In genomic region chr19:20233105-20233504, GRCh38 we compare ENCODE assay signal across 23 cellular contexts.
DNase-seq lines count a peak whose midpoint lies in the region; ATAC-seq, FAIRE-seq and TF ChIP-seq lines count a peak whose summit lies in the region.
"Had no signal": no experiment of that assay in that cellular context is flagged by ENCODE, and none has a peak within 500 bp of the region (broad histone marks: within the 10 kb centered on the region; RNA-seq: fewer than 3 reads in every experiment).

No MANE protein-coding gene starts in this region.

- POLR2A ChIA-PET in K562 (lab: Yijun Ruan, JAX) = no interaction called here

- H3K14ac ChIP-seq in H9 (ENCODE audit: insufficient read depth, low read length) = no peak overlapping the region

- H2BK120ac ChIP-seq in H9 (ENCODE audit: low read depth, low read length, poor library complexity, severe bottlenecking) = no peak overlapping the region

- TF ChIP-seq POLR2A in K562 (conservative IDR thresholded peaks at IDR 0.05) = no peak

- H2AFZ ChIP-seq in H9 (ENCODE audit: low read length) (no peak overlapping the region), K562 (ENCODE audit: low read depth, low read length) (no peak overlapping the region), osteoblast (ENCODE audit: low read length) (no peak overlapping the region)
- H2AFZ ChIP-seq: GM23248 had no signal

- peaks cover 4% of the 10 kb centered on the region for H3K23me2 ChIP-seq in H9 (ENCODE audit: insufficient read length, low read depth, low read length, poor library complexity, severe bottlenecking)

- H3K36me3 ChIP-seq in K562 (ENCODE audit: control insufficient read depth, insufficient read depth, low read length) = no peaks in the 10 kb centered on the region
- H3K36me3 ChIP-seq in left lung = peaks cover 0 to 5% of the 10 kb centered on the region in 2 donors
- H3K36me3 ChIP-seq in osteoblast (ENCODE audit: insufficient read depth, low read length) = no peaks in the 10 kb centered on the region
- H3K36me3 ChIP-seq: Peyer's patch had no signal

- H3K4me1 ChIP-seq in H9 (ENCODE audit: insufficient read depth, low read length) (peaks cover 6% of the 10 kb centered on the region; the same call in 1 of the 2 replicates), K562 (replicated peaks in 1 of 2; ENCODE audit: control insufficient read depth in 2 of 2, insufficient read depth in 2 of 2, low read length in 2 of 2) (no peaks in the 10 kb centered on the region), left lung (no peaks in the 10 kb centered on the region), osteoblast (ENCODE audit: insufficient read depth, low read length) (no peaks in the 10 kb centered on the region)
- H3K4me1 ChIP-seq: A549 had no signal

- no CpG with 5 or more reads among the region's 3 CpGs for WGBS in H9 (ENCODE audit: extremely low coverage, insufficient read length, low lambda C conversion rate)
- 0% methylated on average over 3 of the region's 3 CpGs for WGBS in K562 (ENCODE audit: insufficient coverage, low coverage, missing lambda C conversion rate)

- BruUV-seq in K562 (replicated peaks; lab: Mats Ljungman, UMichigan) = no TSS peak

- no peak overlapping the region for H3K4me2 ChIP-seq in H9 (ENCODE audit: insufficient read depth, insufficient read length, low read length)
- no peak overlapping the region for H3K4me2 ChIP-seq in K562 (ENCODE audit: insufficient read depth, low read length)
- H3K4me2 ChIP-seq in osteoblast (ENCODE audit: insufficient read depth, low read length) = no peak overlapping the region
- H3K4me2 ChIP-seq: A549 had no signal

- H3K9ac ChIP-seq in H9 (ENCODE audit: extremely low read depth, insufficient read length, low read length) = no peak overlapping the region
- no peak overlapping the region for H3K9ac ChIP-seq in K562 (ENCODE audit: insufficient read depth in 1 of 2, low read depth in 2 of 2, low read length in 2 of 2)
- H3K9ac ChIP-seq: GM23248 had no signal

- H3K27me3 ChIP-seq in H9 (ENCODE audit: insufficient read depth, low read length) (no peaks in the 10 kb centered on the region), K562 (ENCODE audit: control insufficient read depth in 2 of 2, insufficient read depth in 2 of 2, low read length in 2 of 2) (no peaks in the 10 kb centered on the region), left lung (no peaks in the 10 kb centered on the region), osteoblast (ENCODE audit: insufficient read depth, low read length) (no peaks in the 10 kb centered on the region)
- H3K27me3 ChIP-seq: Peyer's patch had no signal

- ATAC-seq in K562 (peak; percentile 37; the same call in 2 of the 3 replicates), left lung (peak; percentile 31)
- ATAC-seq: A549 had no signal

- no peak overlapping the region for H2BK5ac ChIP-seq in H9 (ENCODE audit: insufficient read length, low read length)

- no peak overlapping the region for H3K27ac ChIP-seq in H9 (ENCODE audit: insufficient read length, low read depth, low read length)
- no peak overlapping the region; the same call in 2 of the 3 replicates for H3K27ac ChIP-seq in K562 (ENCODE audit: extremely low read depth, low read depth, low read length)
- H3K27ac ChIP-seq in left lung = no peak overlapping the region
- H3K27ac ChIP-seq in osteoblast (ENCODE audit: low read depth, low read length) = no peak overlapping the region
- H3K27ac ChIP-seq: A549, GM23248, Peyer's patch had no signal

- H3K79me2 ChIP-seq in H9 (ENCODE audit: insufficient read depth, low read length) (peaks cover 50% of the 10 kb centered on the region; the same call in 1 of the 2 replicates), K562 (ENCODE audit: control insufficient read depth, insufficient read depth, low read length) (no peaks in the 10 kb centered on the region), osteoblast (ENCODE audit: insufficient read depth, low read length) (no peaks in the 10 kb centered on the region)

- H3K9me3 ChIP-seq in H9 (ENCODE audit: control insufficient read depth, low read depth, low read length) (no peaks in the 10 kb centered on the region), K562 (replicated peaks; ENCODE audit: control insufficient read depth, insufficient read depth, low read depth, low read length) (no peaks in the 10 kb centered on the region), left lung (peaks cover 0 to 53% of the 10 kb centered on the region in 2 donors), osteoblast (ENCODE audit: low read depth, low read length) (no peaks in the 10 kb centered on the region)
- H3K9me3 ChIP-seq: A549, Peyer's patch had no signal

- in situ Hi-C loops in K562 (cut with MboI) = no loop called here

- H3K9me1 ChIP-seq in K562 (ENCODE audit: control insufficient read depth, insufficient read depth, low read length) = no peaks in the 10 kb centered on the region

- no peak overlapping the region for H3K18ac ChIP-seq in H9 (ENCODE audit: insufficient read length, low read depth, low read length)

- H3K36me3 Mint-ChIP-seq in H9 (ENCODE audit: insufficient read depth in 1 of 3, low read depth in 3 of 3) (peaks cover 66 to 77% (median 70%) of the 10 kb centered on the region in 3 experiments), progenitor cell of endocrine pancreas (ENCODE audit: insufficient read depth) (peaks cover 52% of the 10 kb centered on the region), osteocyte (ENCODE audit: unreplicated experiment) (peaks cover 11% of the 10 kb centered on the region)

- TF ChIP-seq RAD21 in K562 (CRISPR knock-in tag; conservative IDR thresholded peaks at IDR 0.05 in 1 of 2, IDR thresholded peaks at IDR 0.05 in 1 of 2) = no peak

- H3K79me1 ChIP-seq in H9 (ENCODE audit: insufficient read depth, low read depth, low read length, poor library complexity, severe bottlenecking) = peaks cover 5% of the 10 kb centered on the region

- peaks cover 22 to 23% of the 10 kb centered on the region in 2 experiments for H3K4me1 Mint-ChIP-seq in H9
- H3K4me1 Mint-ChIP-seq in progenitor cell of endocrine pancreas (ENCODE audit: low read depth) = peaks cover 24% of the 10 kb centered on the region
- peaks cover 2% of the 10 kb centered on the region for H3K4me1 Mint-ChIP-seq in osteocyte (ENCODE audit: unreplicated experiment)

- no peak overlapping the region for H2BK12ac ChIP-seq in H9 (ENCODE audit: insufficient read length, low read depth, low read length)

- 0 out of 2 replicates have a peak, but pooled peaks have one; percentile 9 for TF ChIP-seq EP300 in K562 (IDR thresholded peaks at IDR 0.05; ENCODE audit: low read length)

- H4K91ac ChIP-seq in H9 (ENCODE audit: insufficient read length, low read depth, low read length) = no peak overlapping the region

- H3K27ac Mint-ChIP-seq in H9 (peak overlapping the region in 2 of 3 experiments; percentile 41 to 92; a peak in 5 of 7 replicates), progenitor cell of endocrine pancreas (peak overlapping the region; percentile 73), osteocyte (ENCODE audit: unreplicated experiment) (no peak overlapping the region)
- H3K27ac Mint-ChIP-seq: B cell; CD4-positive, CD25-positive, alpha-beta regulatory T cell had no signal

- no peak overlapping the region for H2AK5ac ChIP-seq in H9 (ENCODE audit: insufficient read length, low read length)

- H4K5ac ChIP-seq in H9 (ENCODE audit: insufficient read length, low read depth, low read length) = no peak overlapping the region

- H3K4ac ChIP-seq in H9 (ENCODE audit: low read depth, low read length) = no peak overlapping the region

- DNase-seq in H9 (no peak), K562 (ENCODE audit: extremely low read depth in 1 of 4, low spot score in 3 of 4) (peak in 1 of 4 experiments; percentile 44), left lung (no peak), progenitor cell of endocrine pancreas (ENCODE audit: low spot score, unreplicated experiment) (no peak), NOMO-1 treated with DMSO at 0.1 percent for 48 hours (lab: John Stamatoyannopoulos, UW; ENCODE audit: unreplicated experiment) (no peak), osteoblast (ENCODE audit: insufficient read length, low spot score, missing footprints) (no peak), foreskin fibroblast (no peak), osteocyte (ENCODE audit: extremely low spot score, unreplicated experiment) (no peak)
- DNase-seq: CD4-positive, CD25-positive, alpha-beta regulatory T cell; EL; GM23248; HCEC 1CT; IMR-90; MV-4-11; NCI-H1105 treated with DMSO at 0.1 percent for 48 hours; NCI-H2029 treated with DMSO at 0.1 percent for 48 hours; NCI-H2171; NCI-H345; NCI-H524; NCI-H774; Peyer's patch had no signal

- H3T11ph ChIP-seq in H9 (ENCODE audit: low read length) = no peak overlapping the region

- H2BK20ac ChIP-seq in H9 (ENCODE audit: low read depth, low read length, poor library complexity, severe bottlenecking) = no peak overlapping the region

- H4K20me1 ChIP-seq in H9 (ENCODE audit: control insufficient read depth, insufficient read depth, insufficient read length) (no peaks in the 10 kb centered on the region), K562 (replicated peaks; ENCODE audit: control insufficient read depth, insufficient read depth, low read length) (no peaks in the 10 kb centered on the region), osteoblast (ENCODE audit: insufficient read depth, low read length) (no peaks in the 10 kb centered on the region)

- H3K27me3 Mint-ChIP-seq in H9 (ENCODE audit: low read depth) (no peaks in the 10 kb centered on the region), progenitor cell of endocrine pancreas (no peaks in the 10 kb centered on the region), osteocyte (ENCODE audit: unreplicated experiment) (no peaks in the 10 kb centered on the region)
- H3K27me3 Mint-ChIP-seq: B cell had no signal

- H3K9me3 Mint-ChIP-seq in H9 (peaks cover 23 to 50% of the 10 kb centered on the region in 2 experiments), progenitor cell of endocrine pancreas (ENCODE audit: low read depth) (peaks cover 19% of the 10 kb centered on the region), osteocyte (ENCODE audit: unreplicated experiment) (peaks cover 24% of the 10 kb centered on the region)

- H3K23ac ChIP-seq in H9 (ENCODE audit: insufficient read length, low read depth, low read length) = no peak overlapping the region

- intact Hi-C loops in K562 (cut with micrococcal nuclease) = no loop called here
- intact Hi-C loops in left lung (cut with DNase I) = no loop called here

- H3K4me3 ChIP-seq in K562 (no peak overlapping the region), left lung (no peak overlapping the region), osteoblast (ENCODE audit: insufficient read depth, low read length) (no peak overlapping the region), foreskin fibroblast (ENCODE audit: low read depth in 1 of 2, low read length in 2 of 2) (no peak overlapping the region)
- H3K4me3 ChIP-seq: A549, GM23248, Peyer's patch had no signal

- TF ChIP-seq CTCF in H9 (conservative IDR thresholded peaks at IDR 0.05) = no peak
- TF ChIP-seq CTCF in K562 (IDR thresholded peaks at IDR 0.05 in 2 of 3, conservative IDR thresholded peaks at IDR 0.05 in 1 of 3; ENCODE audit: insufficient read depth in 2 of 3, low read depth in 1 of 3, low read length in 3 of 3) = no peak
- TF ChIP-seq CTCF in left lung (IDR thresholded peaks at IDR 0.05) = no peak
- TF ChIP-seq CTCF in progenitor cell of endocrine pancreas (IDR thresholded peaks at IDR 0.05; ENCODE audit: unreplicated experiment) = no peak
- TF ChIP-seq CTCF in osteoblast (IDR thresholded peaks at IDR 0.05; ENCODE audit: extremely low read depth, low read depth, low read length) = no peak
- TF ChIP-seq CTCF in foreskin fibroblast (IDR thresholded peaks at IDR 0.05; ENCODE audit: low read depth, low read length) = no peak
- no peak for TF ChIP-seq CTCF in osteocyte (IDR thresholded peaks at IDR 0.05)

- CTCF ChIA-PET in K562 (lab: Yijun Ruan, JAX; ENCODE audit: low intra/inter-chr PET ratio) = no interaction called here

- no peak overlapping the region; a peak in 1 of 5 replicates for H3K4me3 Mint-ChIP-seq in H9
- peak overlapping the region; percentile 20 for H3K4me3 Mint-ChIP-seq in progenitor cell of endocrine pancreas (ENCODE audit: low read depth)
- no peak overlapping the region for H3K4me3 Mint-ChIP-seq in osteocyte (ENCODE audit: unreplicated experiment)
- H3K4me3 Mint-ChIP-seq: B cell; CD4-positive, CD25-positive, alpha-beta regulatory T cell had no signal

- no peak for FAIRE-seq in K562 (lab: Jason Lieb, UNC)
- FAIRE-seq: A549 had no signal

- H2BK15ac ChIP-seq in H9 (ENCODE audit: low read depth, low read length) = no peak overlapping the region

- H4K8ac ChIP-seq in H9 (replicated peaks; ENCODE audit: insufficient read length, low read depth, low read length) = no peak overlapping the region

- H3K56ac ChIP-seq in H9 (ENCODE audit: insufficient read length, low read depth, low read length) = no peak overlapping the region
